9 cellular contexts compared by ENCODE assay signal in the genomic region with DNA sequence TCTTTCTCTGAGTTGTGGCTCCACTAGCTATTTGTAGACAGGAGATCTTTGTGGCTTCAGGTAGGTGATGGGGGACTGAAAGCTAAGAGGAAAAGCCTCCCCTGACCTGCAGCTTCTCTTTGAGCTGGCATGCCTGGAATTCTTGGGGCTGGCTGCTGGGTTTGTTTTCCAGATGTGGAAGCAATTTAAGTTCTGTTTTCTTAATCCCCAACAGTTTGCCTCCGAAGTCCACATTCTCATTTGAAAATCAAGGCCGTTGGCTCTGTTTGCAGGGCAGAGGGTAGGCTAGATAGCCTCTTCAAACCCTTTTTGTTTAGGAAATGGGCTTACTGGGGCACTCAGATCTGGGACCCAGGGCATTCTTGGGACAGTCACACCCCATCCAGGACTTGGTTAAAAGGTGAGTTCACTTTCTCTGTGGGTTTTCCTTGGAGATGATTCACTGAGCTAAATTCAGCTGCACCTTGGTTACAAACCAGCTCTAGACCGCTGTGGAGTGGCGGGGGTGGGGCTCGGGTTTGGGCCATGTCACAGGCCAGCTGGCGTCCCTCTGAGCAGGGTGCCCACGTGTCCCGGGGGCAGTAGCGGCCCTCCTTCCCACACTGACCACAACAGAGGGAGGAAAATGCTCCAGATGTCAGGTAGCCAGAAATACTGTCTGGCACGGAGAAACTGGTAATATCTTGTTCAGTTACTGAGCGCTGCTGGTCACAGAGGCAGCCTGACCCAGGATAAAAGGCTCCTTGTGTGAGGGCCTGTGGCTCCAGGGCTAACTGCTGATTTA.
DNase-seq lines count a peak whose midpoint lies in the region; ATAC-seq, FAIRE-seq and TF ChIP-seq lines count a peak whose summit lies in the region.
"Had no signal": no experiment of that assay in that cellular context is flagged by ENCODE, and none has a peak within 500 bp of the region (broad histone marks: within the 10 kb centered on the region; RNA-seq: fewer than 3 reads in every experiment).

No MANE protein-coding gene starts in this region.

- H3K79me2 ChIP-seq in K562 (ENCODE audit: control insufficient read depth, insufficient read depth, low read length) = peaks cover 6% of the 10 kb centered on the region; the same call in 2 of the 3 replicates

- no peak for TF ChIP-seq CTCF in K562 (IDR thresholded peaks at IDR 0.05 in 2 of 3, conservative IDR thresholded peaks at IDR 0.05 in 1 of 3; ENCODE audit: insufficient read depth in 2 of 3, low read depth in 1 of 3, low read length in 3 of 3)
- TF ChIP-seq CTCF in thyroid gland (IDR thresholded peaks at IDR 0.05) = no peak

- H3K27me3 ChIP-seq in K562 (ENCODE audit: control insufficient read depth in 2 of 2, insufficient read depth in 2 of 2, low read length in 2 of 2) (no peaks in the 10 kb centered on the region), layer of hippocampus (ENCODE audit: control insufficient read depth, insufficient read depth, low read length) (no peaks in the 10 kb centered on the region), thyroid gland (no peaks in the 10 kb centered on the region)

- in situ Hi-C loops in K562 (cut with MboI) = loop anchor here (10.0 kb wide), 1 partner anchor 485 kb away; no protein-coding TSS in a partner anchor

- FAIRE-seq in K562 (lab: Jason Lieb, UNC) = no peak

- 44% methylated on average over 8 of the region's 11 CpGs for WGBS in K562 (ENCODE audit: insufficient coverage, low coverage, missing lambda C conversion rate)
- 14 to 16% methylated on average over 11 of the region's 11 CpGs for WGBS in thyroid gland, 2 donors

- no peak overlapping the region for H3K4me2 ChIP-seq in K562 (ENCODE audit: insufficient read depth, low read length)
- H3K4me2 ChIP-seq: KMS-11 had no signal

- H2AFZ ChIP-seq in K562 (ENCODE audit: low read depth, low read length) = peak overlapping the region; percentile 49; the same call in 1 of the 2 replicates

- TF ChIP-seq RAD21 in K562 (CRISPR knock-in tag; conservative IDR thresholded peaks at IDR 0.05 in 1 of 2, IDR thresholded peaks at IDR 0.05 in 1 of 2) = no peak

- intact Hi-C loops in K562 (cut with micrococcal nuclease) (no loop called here), thyroid gland (cut with DNase I) (no loop called here)

- H3K4me3 ChIP-seq in K562 (no peak overlapping the region), thyroid gland (replicated peaks in 1 of 3) (no peak overlapping the region)

- no TSS peak for BruUV-seq in K562 (replicated peaks; lab: Mats Ljungman, UMichigan)

- H3K9me3 ChIP-seq in K562 (replicated peaks; ENCODE audit: control insufficient read depth, insufficient read depth, low read depth, low read length) = no peaks in the 10 kb centered on the region
- no peaks in the 10 kb centered on the region for H3K9me3 ChIP-seq in thyroid gland

- POLR2A ChIA-PET in K562 (lab: Yijun Ruan, JAX) = interaction anchor here (0.5 to 2.5 kb wide), 7 partner anchors 8 to 772 kb away, joined by 3 to 18 read pairs (median 4); no protein-coding TSS in a partner anchor

- ATAC-seq in K562 (peak; percentile 28; the same call in 2 of the 3 replicates), HG03354 (IDR thresholded peaks at IDR 0.05; ENCODE audit: poor library complexity, severe bottlenecking, unreplicated experiment) (no peak)

- DNase-seq in activated CD4-positive, alpha-beta T cell treated with anti-CD3 and anti-CD28 coated beads, Interleukin-2, amount 50 U/mL, for 48 hours = peak; percentile 57 to 69
- DNase-seq in activated CD4-positive, alpha-beta T cell treated with anti-CD3 and anti-CD28 coated beads, Interleukin-2, amount 50 U/mL, for 4 hours = no peak
- peak in 1 of 4 experiments; percentile 44 for DNase-seq in K562 (ENCODE audit: extremely low read depth in 1 of 4, low spot score in 3 of 4)
- DNase-seq in thyroid gland = peak; percentile 96 to 98
- no peak for DNase-seq in NCI-H748 (lab: John Stamatoyannopoulos, UW; ENCODE audit: unreplicated experiment)
- no peak for DNase-seq in NCI-H69 (lab: John Stamatoyannopoulos, UW)

- H3K27ac ChIP-seq in K562 (ENCODE audit: extremely low read depth, low read depth, low read length) (no peak overlapping the region), layer of hippocampus (ENCODE audit: low read depth, low read length) (peak overlapping the region; percentile 68), thyroid gland (peak overlapping the region; percentile 55 to 81 (median 79))
- H3K27ac ChIP-seq: KMS-11 had no signal

- CTCF ChIA-PET in K562 (lab: Yijun Ruan, JAX; ENCODE audit: low intra/inter-chr PET ratio) = no interaction called here

- no peaks in the 10 kb centered on the region for H4K20me1 ChIP-seq in K562 (replicated peaks; ENCODE audit: control insufficient read depth, insufficient read depth, low read length)

- H3K4me1 ChIP-seq in K562 (replicated peaks in 1 of 2; ENCODE audit: control insufficient read depth in 2 of 2, insufficient read depth in 2 of 2, low read length in 2 of 2) = peaks cover 29 to 33% of the 10 kb centered on the region in 2 experiments
- H3K4me1 ChIP-seq in thyroid gland = peaks cover 31 to 54% of the 10 kb centered on the region in 2 donors

- H3K9ac ChIP-seq in K562 (ENCODE audit: insufficient read depth in 1 of 2, low read depth in 2 of 2, low read length in 2 of 2) = peak overlapping the region in 1 of 2 experiments; percentile 78; a peak in 1 of 4 replicates
- H3K9ac ChIP-seq: KMS-11 had no signal

- TF ChIP-seq EP300 in K562 (IDR thresholded peaks at IDR 0.05; ENCODE audit: low read length) = no peak

- TF ChIP-seq POLR2A in K562 (conservative IDR thresholded peaks at IDR 0.05) = no peak
- peak in 1 of 2 donors; percentile 51 for TF ChIP-seq POLR2A in thyroid gland (IDR thresholded peaks at IDR 0.05)

- no peaks in the 10 kb centered on the region for H3K36me3 ChIP-seq in K562 (ENCODE audit: control insufficient read depth, insufficient read depth, low read length)
- no peaks in the 10 kb centered on the region for H3K36me3 ChIP-seq in thyroid gland

- H3K9me1 ChIP-seq in K562 (ENCODE audit: control insufficient read depth, insufficient read depth, low read length) = no peaks in the 10 kb centered on the region

TF ChIP-seq in K562, 482 proteins besides CTCF, POLR2A, EP300 and RAD21:
- TF ChIP-seq CBFA2T3 (IDR thresholded peaks at IDR 0.05) (peak; percentile 29; the same call in 1 of the 2 replicates), EGR1 (conservative IDR thresholded peaks at IDR 0.05) (0 out of 2 replicates have a peak, but pooled peaks have one; percentile 35), CREB3L1 (IDR thresholded peaks at IDR 0.05; ENCODE audit: borderline replicate concordance, low read depth) (no peak), ZBTB8A (IDR thresholded peaks at IDR 0.05; ENCODE audit: partially characterized antibody) (no peak)
- TF ChIP-seq, protein P1, sequence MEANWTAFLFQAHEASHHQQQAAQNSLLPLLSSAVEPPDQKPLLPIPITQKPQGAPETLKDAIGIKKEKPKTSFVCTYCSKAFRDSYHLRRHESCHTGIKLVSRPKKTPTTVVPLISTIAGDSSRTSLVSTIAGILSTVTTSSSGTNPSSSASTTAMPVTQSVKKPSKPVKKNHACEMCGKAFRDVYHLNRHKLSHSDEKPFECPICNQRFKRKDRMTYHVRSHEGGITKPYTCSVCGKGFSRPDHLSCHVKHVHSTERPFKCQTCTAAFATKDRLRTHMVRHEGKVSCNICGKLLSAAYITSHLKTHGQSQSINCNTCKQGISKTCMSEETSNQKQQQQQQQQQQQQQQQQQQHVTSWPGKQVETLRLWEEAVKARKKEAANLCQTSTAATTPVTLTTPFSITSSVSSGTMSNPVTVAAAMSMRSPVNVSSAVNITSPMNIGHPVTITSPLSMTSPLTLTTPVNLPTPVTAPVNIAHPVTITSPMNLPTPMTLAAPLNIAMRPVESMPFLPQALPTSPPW (CRISPR knock-in tag; IDR thresholded peaks at IDR 0.05) = peak; percentile 52; the same call in 1 of the 2 replicates
- TF ChIP-seq, protein P2, sequence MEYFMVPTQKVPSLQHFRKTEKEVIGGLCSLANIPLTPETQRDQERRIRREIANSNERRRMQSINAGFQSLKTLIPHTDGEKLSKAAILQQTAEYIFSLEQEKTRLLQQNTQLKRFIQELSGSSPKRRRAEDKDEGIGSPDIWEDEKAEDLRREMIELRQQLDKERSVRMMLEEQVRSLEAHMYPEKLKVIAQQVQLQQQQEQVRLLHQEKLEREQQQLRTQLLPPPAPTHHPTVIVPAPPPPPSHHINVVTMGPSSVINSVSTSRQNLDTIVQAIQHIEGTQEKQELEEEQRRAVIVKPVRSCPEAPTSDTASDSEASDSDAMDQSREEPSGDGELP (CRISPR knock-in tag; IDR thresholded peaks at IDR 0.05; ENCODE audit: borderline replicate concordance) = peak; percentile 79; the same call in 1 of the 2 replicates

Comparison
In these comparisons a context has a peak if more than half of its experiments do, and no peak if none do; other contexts are left out.
1. DNase-seq: peak in activated CD4-positive, alpha-beta T cell treated with anti-CD3 and anti-CD28 coated beads, Interleukin-2, amount 50 U/mL, for 48 hours (2 of 2) and thyroid gland (2 of 2); none in activated CD4-positive, alpha-beta T cell treated with anti-CD3 and anti-CD28 coated beads, Interleukin-2, amount 50 U/mL, for 4 hours (0 of 2), NCI-H748 (single experiment) and NCI-H69 (single experiment).